ENCODE assay signal across 1 cellular context in genomic region chr11:6608011-6608410, GRCh38.
TF ChIP-seq lines count a peak whose summit lies in the region.

No MANE protein-coding gene starts in this region.

TF ChIP-seq in GM23338, 12 proteins besides CTCF, POLR2A, EP300 and RAD21 (continued from another document):
- TF ChIP-seq ZNF462 (CRISPR knock-in tag; IDR thresholded peaks at IDR 0.05) (no peak), EZH2phosphoT487 (IDR thresholded peaks at IDR 0.05; ENCODE audit: unreplicated experiment) (no peak), NANOG (IDR thresholded peaks at IDR 0.05; ENCODE audit: borderline replicate concordance) (no peak), POLR2AphosphoS5 (IDR thresholded peaks at IDR 0.05; ENCODE audit: low read depth) (no peak), ETS1 (IDR thresholded peaks at IDR 0.05) (no peak), EZH2 (IDR thresholded peaks at IDR 0.05; ENCODE audit: low read depth, unreplicated experiment) (no peak), ZNF114 (CRISPR knock-in tag; IDR thresholded peaks at IDR 0.05) (no peak)
